In the genomic region with DNA sequence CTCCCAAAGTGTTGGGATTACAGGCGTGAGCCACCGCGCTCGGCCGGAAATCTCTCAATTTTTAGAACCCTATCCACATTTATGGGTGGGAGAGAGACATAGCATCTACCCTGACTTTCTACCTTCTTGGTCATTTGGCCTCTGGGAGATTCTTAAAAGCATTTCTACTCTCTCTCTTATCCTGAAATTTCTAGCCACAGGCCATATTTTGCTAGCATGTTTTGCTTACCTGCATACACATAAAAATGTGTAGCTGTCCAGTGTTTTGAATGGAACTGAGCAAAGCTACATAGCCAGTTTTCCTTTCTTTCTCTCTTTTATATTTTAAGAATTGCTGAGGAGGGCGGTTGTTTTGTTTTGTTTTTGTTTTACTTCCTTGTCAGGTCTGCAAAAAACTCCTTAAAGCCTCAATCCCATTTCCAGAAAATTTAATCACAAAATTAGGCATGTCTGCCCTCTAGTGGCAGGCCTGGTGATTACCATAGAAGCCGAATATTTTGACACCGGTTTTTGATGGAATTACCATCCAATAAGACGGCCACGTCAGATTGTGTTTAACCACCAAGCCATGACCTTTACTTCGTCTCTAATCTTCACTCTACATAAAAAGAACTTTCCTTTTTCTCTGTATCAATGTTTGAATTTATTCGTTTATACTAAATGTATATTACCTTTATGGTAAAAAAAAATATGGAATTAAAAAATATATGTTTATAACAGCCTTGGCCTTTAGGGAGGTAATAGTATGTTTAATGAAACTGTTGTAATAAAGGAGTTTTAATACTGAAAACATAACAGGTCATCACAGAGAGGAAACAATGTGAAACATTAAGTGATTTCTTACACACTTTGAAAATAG, we compare ENCODE assay signal across 8 cellular contexts. TPM values are rescaled to one million over a fixed set of nuclear protein-coding genes. Genes with fewer than 3 reads are reported as not detected.
DNase-seq lines count a peak whose midpoint lies in the region; ATAC-seq and TF ChIP-seq lines count a peak whose summit lies in the region.

No MANE protein-coding gene starts in this region.

- no peak for ATAC-seq in HG03175 (IDR thresholded peaks at IDR 0.05; ENCODE audit: unreplicated experiment)

- no peak overlapping the region for H3K9ac ChIP-seq in SK-N-SH

- H3K4me3 ChIP-seq in SK-N-SH (ENCODE audit: low read depth in 2 of 2, low read length in 1 of 2): no peak overlapping the region; a peak in 1 of 4 replicates

- CTCF ChIA-PET in SK-N-SH (lab: Yijun Ruan, JAX): interaction anchor here (0.6 to 1.3 kb wide), 4 partner anchors 9 to 357 kb away, joined by 3 to 5 read pairs (median 4); no protein-coding TSS in a partner anchor

- no peaks in the 10 kb centered on the region for H4K20me1 ChIP-seq in SK-N-SH (ENCODE audit: insufficient read depth)

- peaks cover 9% of the 10 kb centered on the region for H3F3A ChIP-seq in SK-N-SH (replicated peaks; ENCODE audit: insufficient read depth)

- peaks cover 3% of the 10 kb centered on the region for H3K27me3 Mint-ChIP-seq in brain

- H3K36me3 ChIP-seq in SK-N-SH (replicated peaks in 1 of 2; ENCODE audit: control insufficient read depth in 1 of 2, insufficient read depth in 2 of 2, low read length in 1 of 2): no peaks in the 10 kb centered on the region

- POLR2A ChIA-PET in SK-N-SH (lab: Yijun Ruan, JAX): no interaction called here

- H3K4me1 ChIP-seq in SK-N-SH (ENCODE audit: control insufficient read depth in 1 of 2, insufficient read depth in 2 of 2, low read depth in 1 of 2, low read length in 1 of 2): no peaks in the 10 kb centered on the region

- TF ChIP-seq EP300 in SK-N-SH (IDR thresholded peaks at IDR 0.05; ENCODE audit: borderline replicate concordance in 1 of 2, low read depth in 1 of 2, low read length in 1 of 2): no peak

- peaks cover 5% of the 10 kb centered on the region for H3K4me1 Mint-ChIP-seq in brain

- H3K79me2 ChIP-seq in SK-N-SH (ENCODE audit: insufficient read depth): no peaks in the 10 kb centered on the region

- H3K27ac Mint-ChIP-seq in brain: no peak overlapping the region

- peaks cover 0 to 7% (median 0%) of the 10 kb centered on the region in 5 experiments for H3K9me3 Mint-ChIP-seq in brain

- H3K9me2 ChIP-seq in SK-N-SH: 0 out of 2 replicates have a peak, but pooled peaks cover 3% of the 10 kb centered on the region

- H3K27me3 ChIP-seq in SK-N-SH (ENCODE audit: insufficient read depth): no peaks in the 10 kb centered on the region

- no peaks in the 10 kb centered on the region for H3K9me3 ChIP-seq in SK-N-SH

- DNase-seq in activated gamma-delta T cell treated with Interleukin-2 at 50 U/mL for 16 hours (peak; percentile 29), activated gamma-delta T cell (lab: John Stamatoyannopoulos, UW) (no peak), Kasumi-1 (lab: John Stamatoyannopoulos, UW) (peak; percentile 31 to 57), SK-N-SH (peak; percentile 69), iPS-NIHi7 (ENCODE audit: extremely low spot score) (peak; percentile 60)
- DNase-seq in stimulated activated CD4-positive, alpha-beta T cell treated with anti-CD3 and anti-CD28 coated beads, Interleukin-15, amount 100 ng/mL, for 24 hours: peak; percentile 62

- no peaks in the 10 kb centered on the region for H3K36me3 Mint-ChIP-seq in brain

- peak; percentile 87 for TF ChIP-seq RAD21 in SK-N-SH (IDR thresholded peaks at IDR 0.05; ENCODE audit: low read length)

- 40% methylated on average over 12 of the region's 12 CpGs for WGBS in SK-N-SH (ENCODE audit: low lambda C conversion rate)

- peak overlapping the region in 1 of 5 experiments; percentile 9 for H3K4me3 Mint-ChIP-seq in brain

- peak; percentile 96 for TF ChIP-seq CTCF in SK-N-SH (IDR thresholded peaks at IDR 0.05)
- peak; percentile 84 to 89 for TF ChIP-seq CTCF in brain (conservative IDR thresholded peaks at IDR 0.05)

- no peak overlapping the region for H3K27ac ChIP-seq in SK-N-SH (ENCODE audit: low read depth in 2 of 2, low read length in 1 of 2)

- H3K4me2 ChIP-seq in SK-N-SH: no peak overlapping the region

- no peak overlapping the region for H2AFZ ChIP-seq in SK-N-SH (ENCODE audit: low read depth)

TF ChIP-seq in SK-N-SH, 30 proteins besides CTCF, POLR2A, EP300 and RAD21:
- TF ChIP-seq ELF1 (IDR thresholded peaks at IDR 0.05) (no peak), SMC3 (IDR thresholded peaks at IDR 0.05; ENCODE audit: low read depth, low read length) (peak; percentile 61)

RNA-seq across cellular contexts. Expression of gene OXGR1, which starts 34.4 kb away (rescaled TPM):
- not detected in 2 replicates for polyA plus RNA-seq in SK-N-SH (2012; rRNA removed)
- not detected in 2 replicates for polyA plus RNA-seq in SK-N-SH (2012; cell fraction: cytosol; rRNA removed)
- not detected in 2 replicates for polyA plus RNA-seq in SK-N-SH (2012; cell fraction: nucleus; rRNA removed)
- polyA plus RNA-seq in brain (ENCODE audit: insufficient read depth, low read depth, low replicate concordance): not detected
